8 cellular contexts compared by ENCODE assay signal in genomic region chr10:110530131-110530831, GRCh38. TPM values are rescaled to one million over a fixed set of nuclear protein-coding genes. Genes with fewer than 3 reads are reported as not detected.
DNase-seq lines count a peak whose midpoint lies in the region; ATAC-seq and TF ChIP-seq lines count a peak whose summit lies in the region.

No MANE protein-coding gene starts in this region.

- no peak overlapping the region for H3K4me2 ChIP-seq in Karpas-422 (ENCODE audit: low read depth, low read length, poor library complexity, severe bottlenecking)

- peak overlapping the region; percentile 39 for H3K27ac ChIP-seq in AG04450 (ENCODE audit: low read depth, low read length)
- no peak overlapping the region for H3K27ac ChIP-seq in subcutaneous abdominal adipose tissue (ENCODE audit: low read depth, low read length)
- H3K27ac ChIP-seq in Karpas-422 (ENCODE audit: low read length): no peak overlapping the region

- POLR2A ChIA-PET in AG04450 (lab: Yijun Ruan, JAX): no interaction called here

- H3K9me2 ChIP-seq in Karpas-422 (replicated peaks; ENCODE audit: insufficient read depth, low read length): no peaks in the 10 kb centered on the region

- no peak for DNase-seq in AG04450 (ENCODE audit: low read depth, low spot score)
- peak; percentile 81 for DNase-seq in HCEC 1CT
- DNase-seq in astrocyte of the hippocampus (ENCODE audit: low read depth, low spot score): peak; percentile 75
- no peak for DNase-seq in Karpas-422
- DNase-seq in activated T-cell treated with anti-CD3 and anti-CD28 coated beads for 4 hours: no peak

- H3K9ac ChIP-seq in iPS-15b (ENCODE audit: low read depth, low read length): no peak overlapping the region
- no peak overlapping the region for H3K9ac ChIP-seq in subcutaneous abdominal adipose tissue (ENCODE audit: low read length in 5 of 5)
- no peak overlapping the region for H3K9ac ChIP-seq in Karpas-422 (ENCODE audit: low read length)

- H3K4me1 ChIP-seq in iPS-15b (ENCODE audit: control insufficient read depth, insufficient read depth, low read length): peaks cover 8% of the 10 kb centered on the region
- H3K4me1 ChIP-seq in subcutaneous abdominal adipose tissue (ENCODE audit: control insufficient read depth in 5 of 5, insufficient read depth in 5 of 5, low read length in 5 of 5): peaks cover 2 to 13% (median 7%) of the 10 kb centered on the region in 5 donors
- H3K4me1 ChIP-seq in Karpas-422 (ENCODE audit: low read length): peaks cover 9% of the 10 kb centered on the region

- H3K79me2 ChIP-seq in Karpas-422 (ENCODE audit: low read length): no peaks in the 10 kb centered on the region

- CTCF ChIA-PET in AG04450 (lab: Charles Lee): no interaction called here

- H2AFZ ChIP-seq in Karpas-422 (ENCODE audit: low read length): no peak overlapping the region

- peak overlapping the region; percentile 22; the same call in 1 of the 2 replicates for H3K4me3 ChIP-seq in AG04450 (ENCODE audit: low read depth, low read length)
- peak overlapping the region; percentile 53 for H3K4me3 ChIP-seq in iPS-15b (ENCODE audit: low read depth, low read length)
- H3K4me3 ChIP-seq in subcutaneous abdominal adipose tissue (ENCODE audit: low read depth in 1 of 5, low read length in 5 of 5): peak overlapping the region in 3 of 5 donors; percentile 17 to 44 (median 18)
- no peak overlapping the region for H3K4me3 ChIP-seq in Karpas-422 (ENCODE audit: low read length)

- H3K36me3 ChIP-seq in iPS-15b (ENCODE audit: control insufficient read depth, insufficient read depth, low read length) (no peaks in the 10 kb centered on the region), subcutaneous abdominal adipose tissue (ENCODE audit: control insufficient read depth in 5 of 5, insufficient read depth in 5 of 5, low read length in 5 of 5) (no peaks in the 10 kb centered on the region), Karpas-422 (ENCODE audit: insufficient read depth, low read length) (no peaks in the 10 kb centered on the region)

- H3K27me3 ChIP-seq in AG04450 (ENCODE audit: control insufficient read depth, insufficient read depth, low read length): no peaks in the 10 kb centered on the region
- no peaks in the 10 kb centered on the region for H3K27me3 ChIP-seq in iPS-15b (ENCODE audit: control insufficient read depth, insufficient read depth, low read length)
- H3K27me3 ChIP-seq in subcutaneous abdominal adipose tissue (ENCODE audit: control insufficient read depth in 5 of 5, insufficient read depth in 4 of 5, low read length in 5 of 5): peaks cover 0 to 4% (median 2%) of the 10 kb centered on the region in 5 donors
- H3K27me3 ChIP-seq in Karpas-422 (ENCODE audit: low read length): no peaks in the 10 kb centered on the region

- no peak for ATAC-seq in HG03196 (IDR thresholded peaks at IDR 0.05; ENCODE audit: unreplicated experiment)

- no peak for TF ChIP-seq CTCF in AG04450 (IDR thresholded peaks at IDR 0.05; ENCODE audit: low read depth, low read length)

- H3K9me3 ChIP-seq in AG04450 (ENCODE audit: control insufficient read depth, insufficient read depth, low read length): no peaks in the 10 kb centered on the region; the same call in 1 of the 2 replicates
- no peaks in the 10 kb centered on the region for H3K9me3 ChIP-seq in iPS-15b (ENCODE audit: control insufficient read depth, insufficient read depth, low read length)
- no peaks in the 10 kb centered on the region for H3K9me3 ChIP-seq in subcutaneous abdominal adipose tissue (ENCODE audit: control insufficient read depth in 5 of 5, low read length in 5 of 5)
- no peaks in the 10 kb centered on the region for H3K9me3 ChIP-seq in Karpas-422 (ENCODE audit: low read length)

- H4K20me1 ChIP-seq in Karpas-422 (ENCODE audit: insufficient read depth, low read depth, low read length): no peaks in the 10 kb centered on the region

RNA-seq across cellular contexts. Expression of gene DUSP5, which starts 32.6 kb away (rescaled TPM):
- polyA plus RNA-seq in AG04450 (2011; rRNA removed): 35.7 and 39.6 TPM in 2 replicates
- polyA minus RNA-seq in AG04450 (2011; rRNA and poly(A)+ RNA removed): 93.1 and 158 TPM in 2 replicates
- total RNA-seq in Karpas-422 (2014; rRNA removed; shearing (Covaris generic); ENCODE audit: low replicate concordance): 23.6 and 26.6 TPM in 2 replicates

RNA-seq across cellular contexts. Expression of gene SMC3, which starts 37.2 kb away (rescaled TPM):
- 18.9 and 26.2 TPM in 2 replicates for polyA plus RNA-seq in AG04450 (2011; rRNA removed)
- 6.4 and 14.0 TPM in 2 replicates for polyA minus RNA-seq in AG04450 (2011; rRNA and poly(A)+ RNA removed)
- 40.4 and 42.3 TPM in 2 replicates for total RNA-seq in Karpas-422 (2014; rRNA removed; shearing (Covaris generic); ENCODE audit: low replicate concordance)

Comparison
In these comparisons a context has a peak if more than half of its experiments do, and no peak if none do; other contexts are left out.
1. DNase-seq: peak in HCEC 1CT (single experiment) and astrocyte of the hippocampus (single experiment); none in AG04450 (single experiment), Karpas-422 (single experiment) and activated T-cell treated with anti-CD3 and anti-CD28 coated beads for 4 hours (single experiment).